Comparison of ENCODE assay signal across 9 cellular contexts in the genomic region with DNA sequence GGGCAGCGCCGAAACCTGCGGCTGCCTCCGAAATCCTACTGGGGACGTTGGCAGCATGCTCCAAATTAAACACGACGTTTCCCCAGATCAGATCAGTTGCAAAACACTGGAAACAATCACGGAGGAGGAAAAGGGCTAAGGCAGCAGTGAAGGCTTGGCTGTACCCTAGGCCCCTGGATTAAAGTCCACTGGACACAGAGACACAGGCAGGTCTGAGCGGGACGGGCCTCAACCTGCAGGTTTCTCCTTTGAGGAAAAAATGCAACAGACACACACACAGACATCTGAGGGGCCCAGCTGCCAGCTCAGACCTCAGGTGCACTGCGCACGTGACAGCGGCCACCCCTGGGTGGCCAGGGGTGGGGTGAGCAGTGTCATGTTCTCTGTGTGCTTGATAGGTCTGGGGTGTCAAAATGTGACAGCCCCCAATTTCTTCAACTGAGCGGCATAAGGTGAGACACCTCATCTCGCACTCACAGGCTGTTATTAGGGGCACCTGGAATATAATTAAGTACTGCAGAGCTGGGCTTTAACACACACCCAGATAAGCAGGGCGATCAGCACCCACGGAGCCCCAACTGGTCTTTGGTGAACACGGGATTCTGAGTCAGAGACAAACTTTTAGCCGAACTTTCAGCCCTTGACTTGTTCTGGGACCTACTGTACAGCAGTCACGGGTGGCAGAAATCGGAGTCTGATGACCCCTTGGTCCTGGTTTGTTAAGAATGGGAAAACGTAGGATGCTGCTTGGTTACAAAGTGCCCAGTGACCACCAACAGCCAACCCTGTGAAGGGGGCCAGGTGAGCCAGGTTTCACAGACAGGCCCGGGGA. TPM values are rescaled to one million over a fixed set of nuclear protein-coding genes. Genes with fewer than 3 reads are reported as not detected.
DNase-seq lines count a peak whose midpoint lies in the region; FAIRE-seq and TF ChIP-seq lines count a peak whose summit lies in the region.
"Had no signal": no experiment of that assay in that cellular context is flagged by ENCODE, and none has a peak within 500 bp of the region (broad histone marks: within the 10 kb centered on the region; RNA-seq: fewer than 3 reads in every experiment).

No MANE protein-coding gene starts in this region.

- DNase-seq in NCI-H2107 treated with DMSO at 0.1 percent for 48 hours (lab: John Stamatoyannopoulos, UW; ENCODE audit: unreplicated experiment) (peak; percentile 16), NCI-H2107 (lab: John Stamatoyannopoulos, UW) (no peak), bronchial epithelial cell (ENCODE audit: low read depth) (peak; percentile 58), substantia nigra (lab: John Stamatoyannopoulos, UW) (no peak), SHP77 (lab: John Stamatoyannopoulos, UW) (no peak), NCI-H748 treated with DMSO at 0.1 percent for 48 hours (lab: John Stamatoyannopoulos, UW) (no peak), ureter (ENCODE audit: low spot score) (no peak)

- peak overlapping the region; percentile 45 to 63 for H3K9ac ChIP-seq in liver (ENCODE audit: low read depth in 1 of 2, low read length in 2 of 2)

- H3K27ac ChIP-seq in liver (ENCODE audit: low read depth in 1 of 2, low read length in 2 of 2) (peak overlapping the region; percentile 81 to 95), substantia nigra (ENCODE audit: low read depth, low read length, poor library complexity, severe bottlenecking) (peak overlapping the region; percentile 21)
- H3K27ac ChIP-seq: A549 had no signal

- peak; percentile 87 for FAIRE-seq in bronchial epithelial cell (lab: Jason Lieb, UNC)
- FAIRE-seq: A549 had no signal

- H3K36me3 ChIP-seq in bronchial epithelial cell (ENCODE audit: control insufficient read depth, insufficient read depth, low read length) (peaks cover 15% of the 10 kb centered on the region), liver (ENCODE audit: control insufficient read depth in 4 of 4, insufficient read depth in 3 of 4, low read depth in 1 of 4, low read length in 3 of 4) (peaks cover 0 to 5% (median 3%) of the 10 kb centered on the region in 4 donors)

- TF ChIP-seq CTCF in bronchial epithelial cell (IDR thresholded peaks at IDR 0.05; ENCODE audit: insufficient read depth, low read length, severe bottlenecking) (no peak), liver (IDR thresholded peaks at IDR 0.05; ENCODE audit: low read depth, low read length, missing input control) (no peak)

- H3K4me3 ChIP-seq in bronchial epithelial cell (ENCODE audit: low read depth, low read length) (no peak overlapping the region), liver (ENCODE audit: low read depth in 1 of 3, low read length in 3 of 3) (peak overlapping the region in 1 of 3 donors; percentile 21)
- H3K4me3 ChIP-seq: A549 had no signal

- TF ChIP-seq RAD21 in liver (IDR thresholded peaks at IDR 0.05): peak; percentile 46 to 63

- WGBS in liver: 23% methylated on average over 23 of the region's 23 CpGs

- H3K9me3 ChIP-seq in liver (ENCODE audit: control insufficient read depth in 4 of 4, low read length in 3 of 4): no peaks in the 10 kb centered on the region
- H3K9me3 ChIP-seq: A549 had no signal

- peaks cover 27 to 74% (median 62%) of the 10 kb centered on the region in 4 donors for H3K4me1 ChIP-seq in liver (ENCODE audit: control insufficient read depth in 4 of 4, insufficient read depth in 4 of 4, low read length in 3 of 4)
- H3K4me1 ChIP-seq: A549 had no signal

- H3K27me3 ChIP-seq in bronchial epithelial cell (ENCODE audit: control insufficient read depth, insufficient read depth, low read length): no peaks in the 10 kb centered on the region
- H3K27me3 ChIP-seq in liver (ENCODE audit: control insufficient read depth in 4 of 4, insufficient read depth in 4 of 4, low read length in 3 of 4): no peaks in the 10 kb centered on the region

TF ChIP-seq in liver, 16 proteins besides CTCF, POLR2A, EP300 and RAD21:
- TF ChIP-seq YY1 (IDR thresholded peaks at IDR 0.05): peak; percentile 75
- no peak for TF ChIP-seq TAF1 (conservative IDR thresholded peaks at IDR 0.05)
- TF ChIP-seq, protein P1, sequence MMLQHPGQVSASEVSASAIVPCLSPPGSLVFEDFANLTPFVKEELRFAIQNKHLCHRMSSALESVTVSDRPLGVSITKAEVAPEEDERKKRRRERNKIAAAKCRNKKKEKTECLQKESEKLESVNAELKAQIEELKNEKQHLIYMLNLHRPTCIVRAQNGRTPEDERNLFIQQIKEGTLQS (IDR thresholded peaks at IDR 0.05): peak; percentile 69
- TF ChIP-seq JUND (IDR thresholded peaks at IDR 0.05): peak; percentile 75 to 93
- peak; percentile 98 for TF ChIP-seq SP1 (IDR thresholded peaks at IDR 0.05)
- peak in 1 of 2 donors; percentile 68 for TF ChIP-seq GABPA (IDR thresholded peaks at IDR 0.05 in 1 of 2, conservative IDR thresholded peaks at IDR 0.05 in 1 of 2)
- peak; percentile 92 to 94 for TF ChIP-seq RXRA (IDR thresholded peaks at IDR 0.05)
- TF ChIP-seq, protein P2, sequence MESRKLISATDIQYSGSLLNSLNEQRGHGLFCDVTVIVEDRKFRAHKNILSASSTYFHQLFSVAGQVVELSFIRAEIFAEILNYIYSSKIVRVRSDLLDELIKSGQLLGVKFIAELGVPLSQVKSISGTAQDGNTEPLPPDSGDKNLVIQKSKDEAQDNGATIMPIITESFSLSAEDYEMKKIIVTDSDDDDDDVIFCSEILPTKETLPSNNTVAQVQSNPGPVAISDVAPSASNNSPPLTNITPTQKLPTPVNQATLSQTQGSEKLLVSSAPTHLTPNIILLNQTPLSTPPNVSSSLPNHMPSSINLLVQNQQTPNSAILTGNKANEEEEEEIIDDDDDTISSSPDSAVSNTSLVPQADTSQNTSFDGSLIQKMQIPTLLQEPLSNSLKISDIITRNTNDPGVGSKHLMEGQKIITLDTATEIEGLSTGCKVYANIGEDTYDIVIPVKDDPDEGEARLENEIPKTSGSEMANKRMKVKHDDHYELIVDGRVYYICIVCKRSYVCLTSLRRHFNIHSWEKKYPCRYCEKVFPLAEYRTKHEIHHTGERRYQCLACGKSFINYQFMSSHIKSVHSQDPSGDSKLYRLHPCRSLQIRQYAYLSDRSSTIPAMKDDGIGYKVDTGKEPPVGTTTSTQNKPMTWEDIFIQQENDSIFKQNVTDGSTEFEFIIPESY (IDR thresholded peaks at IDR 0.05): peak; percentile 86
- TF ChIP-seq EGR1 (IDR thresholded peaks at IDR 0.05; ENCODE audit: low read depth in 2 of 2): peak; percentile 72 to 98
- peak; percentile 99 for TF ChIP-seq HNF4G (IDR thresholded peaks at IDR 0.05)
- no peak for TF ChIP-seq NR2F2 (IDR thresholded peaks at IDR 0.05)
- TF ChIP-seq FOXA1 (IDR thresholded peaks at IDR 0.05): peak; percentile 42
- peak; percentile 39 for TF ChIP-seq FOXA2 (IDR thresholded peaks at IDR 0.05)
- TF ChIP-seq, protein P3, sequence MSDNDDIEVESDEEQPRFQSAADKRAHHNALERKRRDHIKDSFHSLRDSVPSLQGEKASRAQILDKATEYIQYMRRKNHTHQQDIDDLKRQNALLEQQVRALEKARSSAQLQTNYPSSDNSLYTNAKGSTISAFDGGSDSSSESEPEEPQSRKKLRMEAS (IDR thresholded peaks at IDR 0.05): peak; percentile 100
- TF ChIP-seq, protein P4, sequence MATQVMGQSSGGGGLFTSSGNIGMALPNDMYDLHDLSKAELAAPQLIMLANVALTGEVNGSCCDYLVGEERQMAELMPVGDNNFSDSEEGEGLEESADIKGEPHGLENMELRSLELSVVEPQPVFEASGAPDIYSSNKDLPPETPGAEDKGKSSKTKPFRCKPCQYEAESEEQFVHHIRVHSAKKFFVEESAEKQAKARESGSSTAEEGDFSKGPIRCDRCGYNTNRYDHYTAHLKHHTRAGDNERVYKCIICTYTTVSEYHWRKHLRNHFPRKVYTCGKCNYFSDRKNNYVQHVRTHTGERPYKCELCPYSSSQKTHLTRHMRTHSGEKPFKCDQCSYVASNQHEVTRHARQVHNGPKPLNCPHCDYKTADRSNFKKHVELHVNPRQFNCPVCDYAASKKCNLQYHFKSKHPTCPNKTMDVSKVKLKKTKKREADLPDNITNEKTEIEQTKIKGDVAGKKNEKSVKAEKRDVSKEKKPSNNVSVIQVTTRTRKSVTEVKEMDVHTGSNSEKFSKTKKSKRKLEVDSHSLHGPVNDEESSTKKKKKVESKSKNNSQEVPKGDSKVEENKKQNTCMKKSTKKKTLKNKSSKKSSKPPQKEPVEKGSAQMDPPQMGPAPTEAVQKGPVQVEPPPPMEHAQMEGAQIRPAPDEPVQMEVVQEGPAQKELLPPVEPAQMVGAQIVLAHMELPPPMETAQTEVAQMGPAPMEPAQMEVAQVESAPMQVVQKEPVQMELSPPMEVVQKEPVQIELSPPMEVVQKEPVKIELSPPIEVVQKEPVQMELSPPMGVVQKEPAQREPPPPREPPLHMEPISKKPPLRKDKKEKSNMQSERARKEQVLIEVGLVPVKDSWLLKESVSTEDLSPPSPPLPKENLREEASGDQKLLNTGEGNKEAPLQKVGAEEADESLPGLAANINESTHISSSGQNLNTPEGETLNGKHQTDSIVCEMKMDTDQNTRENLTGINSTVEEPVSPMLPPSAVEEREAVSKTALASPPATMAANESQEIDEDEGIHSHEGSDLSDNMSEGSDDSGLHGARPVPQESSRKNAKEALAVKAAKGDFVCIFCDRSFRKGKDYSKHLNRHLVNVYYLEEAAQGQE (IDR thresholded peaks at IDR 0.05): peak; percentile 70
- peak; percentile 99 to 100 for TF ChIP-seq HNF4A (conservative IDR thresholded peaks at IDR 0.05)

RNA-seq across cellular contexts. Expression of a gene that starts 9.3 kb away (rescaled TPM):
- total RNA-seq in bronchial epithelial cell: 23.4 and 55.3 TPM in 2 replicates
- total RNA-seq in liver: 10 to 100 TPM; 16.7 to 19.7 TPM
- polyA plus RNA-seq in liver: 10 to 100 TPM; 16.5 to 27.8 TPM
- 78.5 TPM for total RNA-seq in ureter

RNA-seq across cellular contexts. Expression of a gene that starts 11.4 kb away (rescaled TPM):
- total RNA-seq in bronchial epithelial cell: 3.7 and 7.9 TPM in 2 replicates
- 10 to 100 TPM in 1 of 2 donors, 1 to 10 TPM in 1; 2.9 to 20.8 TPM for total RNA-seq in liver
- 1 to 10 TPM; 1.0 to 2.1 TPM for polyA plus RNA-seq in liver
- total RNA-seq in ureter: 23.0 TPM

RNA-seq across cellular contexts. Expression of a gene that starts 47.7 kb away (rescaled TPM):
- total RNA-seq in bronchial epithelial cell: 3.7 and 6.4 TPM in 2 replicates
- 1 to 10 TPM; 4.7 to 9.9 TPM for total RNA-seq in liver
- polyA plus RNA-seq in liver: 1 to 10 TPM; 9.0 to 9.4 TPM
- total RNA-seq in ureter: 30.6 TPM

RNA-seq across cellular contexts. Expression of a gene that starts 52.5 kb away (rescaled TPM):
- 83.2 and 132 TPM in 2 replicates for total RNA-seq in bronchial epithelial cell
- total RNA-seq in liver: 10 to 100 TPM in 1 of 2 donors, 1 to 10 TPM in 1; 8.6 to 26.4 TPM
- polyA plus RNA-seq in liver: 10 to 100 TPM; 23.6 to 24.5 TPM
- total RNA-seq in ureter: 66.8 TPM

Comparison
In these comparisons a context has a peak if more than half of its experiments do, and no peak if none do; other contexts are left out.
1. DNase-seq: peak in NCI-H2107 treated with DMSO at 0.1 percent for 48 hours (single experiment) and bronchial epithelial cell (single experiment); none in NCI-H2107 (single experiment), substantia nigra (0 of 49), SHP77 (0 of 2), NCI-H748 treated with DMSO at 0.1 percent for 48 hours (single experiment) and ureter (single experiment).